ENCODE assay signal across 21 cellular contexts in the genomic region with DNA sequence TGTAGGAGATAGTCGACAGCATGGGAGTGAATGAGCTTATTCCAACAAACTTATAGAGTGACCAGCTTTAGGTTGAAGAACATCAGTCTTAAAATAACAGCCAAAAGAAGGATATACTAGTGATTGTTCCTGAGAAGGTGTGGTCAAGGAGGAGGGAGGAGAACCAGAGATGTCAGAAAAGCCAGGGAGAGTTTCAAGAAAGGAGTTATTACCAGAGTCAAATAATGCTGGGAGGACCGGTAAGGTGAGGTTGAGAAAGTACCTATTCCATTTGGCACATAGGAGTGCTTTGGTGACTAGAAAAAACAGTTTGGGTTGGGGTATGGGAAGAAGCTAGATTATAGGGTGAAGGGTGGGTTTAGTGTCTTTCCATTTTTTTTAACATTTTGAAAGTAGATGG. TPM values are rescaled to one million over a fixed set of nuclear protein-coding genes. Genes with fewer than 3 reads are reported as not detected.
A peak's percentile ranks its signal among the peaks of the same experiment; 100 is the strongest.
DNase-seq lines count a peak whose midpoint lies in the region; ATAC-seq, FAIRE-seq and TF ChIP-seq lines count a peak whose summit lies in the region.
"Had no signal": no experiment of that assay in that cellular context is flagged by ENCODE, and none has a peak within 500 bp of the region (broad histone marks: within the 10 kb centered on the region; RNA-seq: fewer than 3 reads in every experiment).

No MANE protein-coding gene starts in this region.

- H3K4me1 Mint-ChIP-seq in IgD-negative memory B cell (peaks cover 39 to 49% (median 47%) of the 10 kb centered on the region in 3 donors), natural killer cell (peaks cover 73 to 82% of the 10 kb centered on the region in 2 donors)
- H3K4me1 Mint-ChIP-seq in central memory CD8-positive, alpha-beta T cell, result peaks cover 47% of the 10 kb centered on the region
- peaks cover 20 to 68% (median 55%) of the 10 kb centered on the region in 4 donors for H3K4me1 Mint-ChIP-seq in naive thymus-derived CD8-positive, alpha-beta T cell

- WGBS in A549 (ENCODE audit: missing lambda C conversion rate), result 54% methylated on average over 2 of the region's 2 CpGs
- WGBS in small intestine, 3 donors, result 36 to 74% (median 57%) methylated on average over 2 of the region's 2 CpGs

- CTCF ChIA-PET in A549 (lab: Yijun Ruan, JAX), result interaction anchor here (0.7 to 0.8 kb wide), 2 partner anchors 22 to 1236 kb away, joined by 3 read pairs; no protein-coding TSS in a partner anchor

- DNase-seq in A549 (ENCODE audit: low read depth in 1 of 2, low spot score in 1 of 2), result no peak
- no peak for DNase-seq in central memory CD8-positive, alpha-beta T cell (ENCODE audit: low spot score in 2 of 2)
- no peak for DNase-seq in natural killer cell
- no peak for DNase-seq in small intestine
- DNase-seq in naive thymus-derived CD8-positive, alpha-beta T cell, result no peak
- DNase-seq: activated CD4-positive, alpha-beta T cell treated with anti-CD3 and anti-CD28 coated beads for 4 hours; activated CD8-positive, alpha-beta memory T cell treated with anti-CD3 and anti-CD28 coated beads, Interleukin-2, amount 10 ng/mL, durations not matched to agents 7 days and 5 days; brain microvascular endothelial cell; erythroblast; left cardiac atrium; NCI-H1694; stimulated activated CD4-positive, alpha-beta T cell treated with anti-CD3 and anti-CD28 coated beads, Interleukin-12 subunit alpha, Interleukin-12 subunit beta, amount 100 ng/mL, for 4 hours; stimulated activated CD8-positive, alpha-beta memory T cell treated with anti-CD3 and anti-CD28 coated beads, Interleukin-4, amount 100 ng/mL, for 48 hours had no signal

- H3K4me2 ChIP-seq in A549, result peak overlapping the region; percentile 89
- H3K4me2 ChIP-seq: BLaER1 had no signal

- H3K27me3 ChIP-seq in small intestine (ENCODE audit: control insufficient read depth in 2 of 2, insufficient read depth in 2 of 2, low read length in 2 of 2), result no peaks in the 10 kb centered on the region
- H3K27me3 ChIP-seq: BLaER1, brain microvascular endothelial cell, gastroesophageal sphincter had no signal

- TF ChIP-seq CTCF in A549 (IDR thresholded peaks at IDR 0.05) (no peak), natural killer cell (IDR thresholded peaks at IDR 0.05) (no peak)

- TF ChIP-seq RAD21 in A549 (conservative IDR thresholded peaks at IDR 0.05 in 1 of 2, IDR thresholded peaks at IDR 0.05 in 1 of 2), result no peak

- H3K27ac Mint-ChIP-seq in IgD-negative memory B cell, result peak overlapping the region in 2 of 3 donors; percentile 0 to 64
- peak overlapping the region; percentile 10 for H3K27ac Mint-ChIP-seq in central memory CD8-positive, alpha-beta T cell (ENCODE audit: low read depth)
- peak overlapping the region; percentile 80 to 82 for H3K27ac Mint-ChIP-seq in natural killer cell
- H3K27ac Mint-ChIP-seq in naive thymus-derived CD8-positive, alpha-beta T cell, result peak overlapping the region in 5 of 10 donors; percentile 2 to 53 (median 17)
- H3K27ac Mint-ChIP-seq: activated CD8-positive, alpha-beta memory T cell treated with anti-CD3 and anti-CD28 coated beads, Interleukin-2, amount 10 ng/mL, durations not matched to agents 7 days and 5 days had no signal

- H3K36me3 Mint-ChIP-seq in IgD-negative memory B cell (peaks cover 3% of the 10 kb centered on the region), natural killer cell (no peaks in the 10 kb centered on the region)
- H3K36me3 Mint-ChIP-seq in central memory CD8-positive, alpha-beta T cell (ENCODE audit: insufficient read depth), result no peaks in the 10 kb centered on the region
- H3K36me3 Mint-ChIP-seq in naive thymus-derived CD8-positive, alpha-beta T cell, result no peaks in the 10 kb centered on the region

- H3K9me3 ChIP-seq in A549 (no peaks in the 10 kb centered on the region), small intestine (ENCODE audit: control insufficient read depth, low read depth) (no peaks in the 10 kb centered on the region)
- H3K9me3 ChIP-seq: BLaER1, gastroesophageal sphincter had no signal

- TF ChIP-seq POLR2A in A549 (IDR thresholded peaks at IDR 0.05; ENCODE audit: low read length), result no peak

- peak overlapping the region in 1 of 4 donors; percentile 38 for H3K4me3 Mint-ChIP-seq in IgD-negative memory B cell
- no peak overlapping the region for H3K4me3 Mint-ChIP-seq in central memory CD8-positive, alpha-beta T cell
- peak overlapping the region; percentile 77 for H3K4me3 Mint-ChIP-seq in natural killer cell
- no peak overlapping the region for H3K4me3 Mint-ChIP-seq in naive thymus-derived CD8-positive, alpha-beta T cell
- H3K4me3 Mint-ChIP-seq: activated CD8-positive, alpha-beta memory T cell treated with anti-CD3 and anti-CD28 coated beads, Interleukin-2, amount 10 ng/mL, durations not matched to agents 7 days and 5 days had no signal

- ATAC-seq in A549 (no peak), natural killer cell (no peak), GM21529 (IDR thresholded peaks at IDR 0.05; ENCODE audit: unreplicated experiment) (no peak), HG03521 (IDR thresholded peaks at IDR 0.05; ENCODE audit: unreplicated experiment) (no peak)
- ATAC-seq in central memory CD8-positive, alpha-beta T cell (replicated peaks; ENCODE audit: extremely low read depth, poor library complexity, severe bottlenecking), result no peak
- ATAC-seq in naive thymus-derived CD8-positive, alpha-beta T cell, result no peak
- ATAC-seq: activated CD8-positive, alpha-beta memory T cell treated with anti-CD3 and anti-CD28 coated beads, Interleukin-2, amount 10 ng/mL, durations not matched to agents 7 days and 5 days; gastroesophageal sphincter; left cardiac atrium; Right ventricle myocardium inferior had no signal

- no peaks in the 10 kb centered on the region for H3K27me3 Mint-ChIP-seq in IgD-negative memory B cell
- no peaks in the 10 kb centered on the region for H3K27me3 Mint-ChIP-seq in central memory CD8-positive, alpha-beta T cell
- no peaks in the 10 kb centered on the region for H3K27me3 Mint-ChIP-seq in natural killer cell (ENCODE audit: low read depth in 2 of 2)
- no peaks in the 10 kb centered on the region for H3K27me3 Mint-ChIP-seq in naive thymus-derived CD8-positive, alpha-beta T cell

- intact Hi-C loops in natural killer cell (cut with micrococcal nuclease), result loop anchor here (2.0 kb wide), 1 partner anchor 188 kb away; no protein-coding TSS in a partner anchor

- no peaks in the 10 kb centered on the region for H3K36me3 ChIP-seq in small intestine (ENCODE audit: control insufficient read depth in 2 of 2, insufficient read depth in 2 of 2, low read length in 2 of 2)
- H3K36me3 ChIP-seq: BLaER1, brain microvascular endothelial cell, gastroesophageal sphincter had no signal

- FAIRE-seq in A549 (lab: Jason Lieb, UNC), result peak; percentile 18
- FAIRE-seq in small intestine (lab: Jason Lieb, UNC), result no peak
- FAIRE-seq: GM18507 had no signal

- H3K4me1 ChIP-seq in A549 (peaks cover 67% of the 10 kb centered on the region), small intestine (ENCODE audit: control insufficient read depth in 2 of 2, insufficient read depth in 1 of 2, low read depth in 1 of 2, low read length in 1 of 2) (peaks cover 1 to 14% of the 10 kb centered on the region in 2 donors)

- H3K27ac ChIP-seq in A549 (no peak overlapping the region), small intestine (ENCODE audit: low read depth in 1 of 2, low read length in 1 of 2) (no peak overlapping the region)
- H3K27ac ChIP-seq: BLaER1, brain microvascular endothelial cell, HL-60 had no signal

- POLR2A ChIA-PET in A549 (lab: Yijun Ruan, JAX), result interaction anchor here (0.5 to 1.2 kb wide), 2 partner anchors 115 to 208 kb away, joined by 3 to 7 read pairs; no protein-coding TSS in a partner anchor
- POLR2A ChIA-PET in naive thymus-derived CD8-positive, alpha-beta T cell (lab: Charles Lee), result interaction anchor here (0.9 kb wide), 1 partner anchor 14 kb away, joined by 3 read pairs; no protein-coding TSS in a partner anchor

- H3K9me3 Mint-ChIP-seq in IgD-negative memory B cell, result peaks cover 0 to 3% (median 2%) of the 10 kb centered on the region in 3 donors
- H3K9me3 Mint-ChIP-seq in central memory CD8-positive, alpha-beta T cell, result no peaks in the 10 kb centered on the region
- H3K9me3 Mint-ChIP-seq in natural killer cell, result no peaks in the 10 kb centered on the region
- no peaks in the 10 kb centered on the region for H3K9me3 Mint-ChIP-seq in naive thymus-derived CD8-positive, alpha-beta T cell

- TF ChIP-seq EP300 in A549 (IDR thresholded peaks at IDR 0.05), result no peak

- H3K4me3 ChIP-seq in A549 (no peak overlapping the region), small intestine (ENCODE audit: low read depth in 1 of 2, low read length in 2 of 2) (no peak overlapping the region)
- H3K4me3 ChIP-seq: BLaER1, gastroesophageal sphincter had no signal

TF ChIP-seq in A549, 52 proteins besides CTCF, POLR2A, EP300 and RAD21 (continues in another document):
- TF ChIP-seq EHF (CRISPR knock-in tag; IDR thresholded peaks at IDR 0.05) (no peak), CHD4 (IDR thresholded peaks at IDR 0.05; ENCODE audit: borderline replicate concordance) (no peak), ZFP36 (IDR thresholded peaks at IDR 0.05; ENCODE audit: borderline replicate concordance, partially characterized antibody) (no peak)
- TF ChIP-seq, protein P1, sequence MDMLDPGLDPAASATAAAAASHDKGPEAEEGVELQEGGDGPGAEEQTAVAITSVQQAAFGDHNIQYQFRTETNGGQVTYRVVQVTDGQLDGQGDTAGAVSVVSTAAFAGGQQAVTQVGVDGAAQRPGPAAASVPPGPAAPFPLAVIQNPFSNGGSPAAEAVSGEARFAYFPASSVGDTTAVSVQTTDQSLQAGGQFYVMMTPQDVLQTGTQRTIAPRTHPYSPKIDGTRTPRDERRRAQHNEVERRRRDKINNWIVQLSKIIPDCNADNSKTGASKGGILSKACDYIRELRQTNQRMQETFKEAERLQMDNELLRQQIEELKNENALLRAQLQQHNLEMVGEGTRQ (IDR thresholded peaks at IDR 0.05), result no peak

RNA-seq across cellular contexts. Expression of a gene that starts 5.8 kb away (rescaled TPM):
- polyA plus RNA-seq in A549 (2011; rRNA removed) (105 and 149 TPM in 2 replicates), A549 (2017; fragmentation: RNase III; extraction: RNeasy Plus Mini Kit Qiagen cat#74134 plus additional on column Dnase treatment) (70.4 to 83.1 TPM (median 76.3 TPM) in 3 replicates), IgD-negative memory B cell (4.8 TPM), small intestine (10 to 100 TPM; 14.3 to 27.8 (median 15.9) TPM)
- polyA plus RNA-seq in A549 (2012; cell fraction: cytosol; rRNA removed), result 21.5 and 22.9 TPM in 2 replicates
- polyA plus RNA-seq in A549 (2012; cell fraction: nucleus; rRNA removed), result 9.2 and 10.1 TPM in 2 replicates
- 55.8 and 66.5 TPM in 2 replicates for polyA minus RNA-seq in A549 (2011; rRNA and poly(A)+ RNA removed)
- 100 to 1,000 TPM; 261 to 396 (median 263) TPM for total RNA-seq in natural killer cell
- 10 to 100 TPM; 30.9 to 35.4 TPM for total RNA-seq in naive thymus-derived CD8-positive, alpha-beta T cell
- polyA plus RNA-seq in naive thymus-derived CD8-positive, alpha-beta T cell, result 1 to 10 TPM in 2 of 3 donors, under 1 TPM in 1; 0.64 to 3.7 (median 2.4) TPM
